In the genomic region with DNA sequence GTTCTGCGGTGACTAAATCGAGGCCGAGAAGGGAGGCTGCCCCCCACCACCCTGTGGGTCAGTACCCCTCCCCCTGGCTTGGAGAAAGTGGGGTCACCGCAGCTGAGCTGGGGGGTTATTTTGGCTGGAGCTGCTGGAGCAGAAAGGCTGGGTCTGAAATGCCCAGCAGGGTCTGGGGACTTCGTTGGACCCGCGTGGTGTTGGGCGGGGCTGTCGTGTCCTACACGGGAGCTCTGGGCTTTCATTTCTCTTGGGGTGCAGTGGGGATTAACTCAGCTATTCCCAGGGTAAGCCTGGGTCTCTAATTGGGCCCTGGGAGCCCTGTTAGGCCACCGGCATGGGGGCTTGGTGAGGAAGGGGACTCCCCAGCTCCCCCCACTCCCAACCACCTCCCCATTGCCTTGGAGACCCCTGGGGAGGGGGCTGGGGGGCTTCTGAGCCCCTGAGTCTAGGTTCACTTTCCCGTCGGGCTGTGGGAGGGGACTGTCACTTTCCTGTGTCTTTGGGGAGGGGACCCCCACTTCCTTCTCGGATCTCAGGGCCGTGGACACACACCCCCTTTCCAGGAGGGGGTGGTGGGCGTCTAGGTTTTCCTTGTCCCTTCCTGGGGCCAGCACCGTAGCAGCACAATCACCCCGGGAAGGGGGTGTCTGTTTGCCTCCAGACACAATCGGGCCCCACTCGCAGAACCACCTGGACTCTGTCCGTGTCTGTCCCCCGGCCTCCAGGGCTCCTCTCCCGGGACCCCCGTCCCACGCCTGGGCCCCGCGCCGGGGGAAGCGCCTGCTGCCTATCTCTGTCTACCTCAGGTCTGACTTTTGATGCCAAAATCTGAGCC, we compare ENCODE assay signal across 35 cellular contexts. TPM values are rescaled to one million over a fixed set of nuclear protein-coding genes. Genes with fewer than 3 reads are reported as not detected.
"Had no signal": no experiment of that assay in that cellular context is flagged by ENCODE, and none has a peak within 500 bp of the region (broad histone marks: within the 10 kb centered on the region; RNA-seq: fewer than 3 reads in every experiment).

No MANE protein-coding gene starts in this region.

- H3K4me3 ChIP-seq: adrenal gland, body of pancreas, colonic mucosa, esophagus squamous epithelium, pancreas, prostate gland, sigmoid colon, thoracic aorta, uterus had no signal

- H3K9me3 Mint-ChIP-seq: type B pancreatic cell had no signal

- H3K4me1 Mint-ChIP-seq: activated naive CD8-positive, alpha-beta T cell treated with anti-CD3 and anti-CD28 coated beads for 36 hours had no signal

- H3K27me3 Mint-ChIP-seq: activated naive CD8-positive, alpha-beta T cell treated with anti-CD3 and anti-CD28 coated beads for 36 hours; type B pancreatic cell had no signal

- H3K36me3 ChIP-seq: colonic mucosa, prostate gland, uterus had no signal

- H3K27me3 ChIP-seq: adrenal gland, body of pancreas, colonic mucosa, pancreas, sigmoid colon, uterus had no signal

- H3K9me3 ChIP-seq: adrenal gland, colonic mucosa, pancreas, prostate gland had no signal

- DNase-seq: activated CD4-positive, alpha-beta T cell treated with anti-CD3 and anti-CD28 coated beads for 4 hours; activated CD4-positive, alpha-beta T cell treated with anti-CD3 and anti-CD28 coated beads, Interleukin-2, amount 50 U/mL, for 4 hours; activated effector memory CD4-positive, alpha-beta T cell treated with Interleukin-2 at 50 U/mL for 16 hours; activated naive CD4-positive, alpha-beta T cell treated with anti-CD3 and anti-CD28 coated beads for 36 hours; activated naive CD8-positive, alpha-beta T cell treated with anti-CD3 and anti-CD28 coated beads for 36 hours; adrenal gland; aorta; body of pancreas; cerebellar nuclear complex; colonic mucosa; effector CD8-positive, alpha-beta T cell; esophagus squamous epithelium; foreskin melanocyte; left cardiac atrium; left ventricle myocardium superior; nephron progenitor cell; nucleus accumbens; sigmoid colon; small intestine; stimulated activated CD4-positive, alpha-beta T cell treated with anti-CD3 and anti-CD28 coated beads, Interleukin-15, amount 100 ng/mL, for 24 hours; stimulated activated CD4-positive, alpha-beta T cell treated with anti-CD3 and anti-CD28 coated beads, Interleukin-2, amount 100 ng/mL, for 24 hours; stimulated activated naive CD8-positive, alpha-beta T cell treated with anti-CD3 and anti-CD28 coated beads, Interleukin-15, Interleukin-2, amounts not matched to agents 100 U/mL and 50 U/mL, for 24 hours; T-helper 9 cell; uterus had no signal

- ATAC-seq: body of pancreas; left cardiac atrium; left ventricle myocardium superior; pancreas; stimulated activated naive CD8-positive, alpha-beta T cell treated with anti-CD3 and anti-CD28 coated beads, Interleukin-15, Interleukin-2, amounts not matched to agents 100 U/mL and 50 U/mL, for 24 hours had no signal

- H3K4me3 Mint-ChIP-seq: activated naive CD4-positive, alpha-beta T cell treated with anti-CD3 and anti-CD28 coated beads for 36 hours; activated naive CD8-positive, alpha-beta T cell treated with anti-CD3 and anti-CD28 coated beads for 36 hours; nephron progenitor cell; T-helper 1 cell treated with Interleukin-12 subunit alpha and Interleukin-12 subunit beta and Interleukin-4 antibody, amounts not matched to agents 30 μg/mL and 1 μg/mL, for 36 hours; type B pancreatic cell had no signal

- H3K27ac ChIP-seq: adrenal gland, body of pancreas, colonic mucosa, epithelial cell of prostate, esophagus squamous epithelium, pancreas, prostate gland, sigmoid colon, thoracic aorta, uterus, VCaP had no signal

- H3K4me1 ChIP-seq: adrenal gland, body of pancreas, colonic mucosa, esophagus squamous epithelium, pancreas, prostate gland, sigmoid colon, uterus had no signal

- H3K27ac Mint-ChIP-seq: activated naive CD4-positive, alpha-beta T cell treated with anti-CD3 and anti-CD28 coated beads for 36 hours; activated naive CD8-positive, alpha-beta T cell treated with anti-CD3 and anti-CD28 coated beads for 36 hours; T-helper 1 cell treated with Interleukin-12 subunit alpha and Interleukin-12 subunit beta and Interleukin-4 antibody, amounts not matched to agents 30 μg/mL and 1 μg/mL, for 36 hours; type B pancreatic cell had no signal

RNA-seq across cellular contexts. Expression of a gene that starts 26.3 kb away (rescaled TPM):
- total RNA-seq: activated naive CD8-positive, alpha-beta T cell treated with anti-CD3 and anti-CD28 coated beads for 36 hours; colonic mucosa; esophagus squamous epithelium; left ventricle myocardium superior; pancreas had no signal
- polyA plus RNA-seq: aorta had no signal

RNA-seq across cellular contexts. Expression of a gene that starts 47.4 kb away (rescaled TPM):
- total RNA-seq: activated naive CD4-positive, alpha-beta T cell treated with anti-CD3 and anti-CD28 coated beads for 36 hours; activated naive CD8-positive, alpha-beta T cell treated with anti-CD3 and anti-CD28 coated beads for 36 hours; adrenal gland; aorta; body of pancreas; colonic mucosa; dermis microvascular lymphatic vessel endothelial cell; esophagus squamous epithelium; left cardiac atrium; left ventricle myocardium superior; lung microvascular endothelial cell; mucosa of gallbladder; pancreas; prostate gland; sigmoid colon; thoracic aorta; uterus had no signal
- polyA plus RNA-seq: adrenal gland, aorta, keratinocyte, pancreas, sigmoid colon, small intestine had no signal
